ENCODE assay signal across 17 cellular contexts in genomic region chr6:25218346-25218745, GRCh38.
DNase-seq lines count a peak whose midpoint lies in the region; ATAC-seq, FAIRE-seq and TF ChIP-seq lines count a peak whose summit lies in the region.
"Had no signal": no experiment of that assay in that cellular context is flagged by ENCODE, and none has a peak within 500 bp of the region (broad histone marks: within the 10 kb centered on the region; RNA-seq: fewer than 3 reads in every experiment).

No MANE protein-coding gene starts in this region.

- ATAC-seq in activated T-cell treated with anti-CD3 and anti-CD28 coated beads, Interleukin-2, amount 50 U/mL, for 72 hours (replicated peaks in 1 of 2) = no peak
- ATAC-seq in GM21360 (IDR thresholded peaks at IDR 0.05; ENCODE audit: unreplicated experiment) = no peak
- ATAC-seq: mucosa of descending colon, Right ventricle myocardium inferior had no signal

- BruUV-seq in OCI-LY7 (replicated peaks; lab: Mats Ljungman, UMichigan) = no TSS peak

- no peaks in the 10 kb centered on the region for H3K27me3 Mint-ChIP-seq in activated T-cell treated with anti-CD3 and anti-CD28 coated beads, Interleukin-2, amount 50 U/mL, for 72 hours (ENCODE audit: low read depth)
- H3K27me3 Mint-ChIP-seq: CD4-positive, CD25-positive, alpha-beta regulatory T cell had no signal

- peaks cover 1% of the 10 kb centered on the region for H3K4me1 Mint-ChIP-seq in activated T-cell treated with anti-CD3 and anti-CD28 coated beads, Interleukin-2, amount 50 U/mL, for 72 hours (ENCODE audit: low read depth)

- POLR2A ChIA-PET in OCI-LY7 (lab: Charles Lee) = interaction anchor here (0.6 kb wide), 1 partner anchor 11 kb away, joined by 3 read pairs; no protein-coding TSS in a partner anchor

- dilution Hi-C loops in keratinocyte (cut with MboI; ENCODE audit: extremely low pct_ligation_motif_present, low sequenced_read_pairs) = no loop called here

- H3K79me2 ChIP-seq in keratinocyte (ENCODE audit: control insufficient read depth, insufficient read depth, low read length) (no peaks in the 10 kb centered on the region), OCI-LY7 (ENCODE audit: insufficient read depth, low read depth, low read length) (no peaks in the 10 kb centered on the region)

- H3K36me3 ChIP-seq in keratinocyte (ENCODE audit: control insufficient read depth in 2 of 2, extremely low read depth in 1 of 2, insufficient read depth in 2 of 2, low read length in 2 of 2) (no peaks in the 10 kb centered on the region), OCI-LY7 (ENCODE audit: insufficient read depth, low read length) (no peaks in the 10 kb centered on the region)
- H3K36me3 ChIP-seq: esophagus squamous epithelium, left ventricle myocardium inferior had no signal

- no peaks in the 10 kb centered on the region for H3K9me3 ChIP-seq in keratinocyte (ENCODE audit: control insufficient read depth, low read depth, low read length)
- no peaks in the 10 kb centered on the region for H3K9me3 ChIP-seq in OCI-LY7 (ENCODE audit: low read length)
- H3K9me3 ChIP-seq: esophagus squamous epithelium, left ventricle myocardium inferior, mucosa of descending colon had no signal

- H3K4me3 ChIP-seq in keratinocyte (ENCODE audit: control insufficient read depth in 2 of 3, extremely low read depth in 1 of 3, insufficient read depth in 2 of 3, low read depth in 1 of 3, low read length in 3 of 3) = peak overlapping the region in 2 of 3 experiments; percentile 9 to 41
- no peak overlapping the region for H3K4me3 ChIP-seq in OCI-LY7 (ENCODE audit: low read depth, low read length, poor library complexity, severe bottlenecking)
- H3K4me3 ChIP-seq: left ventricle myocardium inferior, mucosa of descending colon had no signal

- no peak for FAIRE-seq in keratinocyte (lab: Jason Lieb, UNC)

- peak in 1 of 3 experiments; percentile 12 for TF ChIP-seq CTCF in keratinocyte (optimal IDR thresholded peaks at IDR 0.05 in 1 of 3, IDR thresholded peaks at IDR 0.05 in 1 of 3, conservative IDR thresholded peaks at IDR 0.05 in 1 of 3; ENCODE audit: extremely low read depth in 1 of 3, insufficient read depth in 2 of 3, low read length in 3 of 3)
- no peak for TF ChIP-seq CTCF in OCI-LY7 (conservative IDR thresholded peaks at IDR 0.05; ENCODE audit: low read length)

- no peaks in the 10 kb centered on the region for H3K36me3 Mint-ChIP-seq in activated T-cell treated with anti-CD3 and anti-CD28 coated beads, Interleukin-2, amount 50 U/mL, for 72 hours (ENCODE audit: insufficient read depth in 2 of 2)
- H3K36me3 Mint-ChIP-seq: CD4-positive, CD25-positive, alpha-beta regulatory T cell had no signal

- no peaks in the 10 kb centered on the region for H3K9me2 ChIP-seq in OCI-LY7 (ENCODE audit: insufficient read depth, low read length)

- H3K27ac ChIP-seq in keratinocyte (ENCODE audit: control insufficient read depth, insufficient read depth, low read length) (peak overlapping the region; percentile 67), OCI-LY7 (ENCODE audit: low read depth, low read length, poor library complexity, severe bottlenecking) (no peak overlapping the region)
- H3K27ac ChIP-seq: left ventricle myocardium inferior had no signal

- intact Hi-C loops in OCI-LY7 (cut with micrococcal nuclease; ENCODE audit: unreplicated experiment) = no loop called here

- no peaks in the 10 kb centered on the region for H3K9me3 Mint-ChIP-seq in activated T-cell treated with anti-CD3 and anti-CD28 coated beads, Interleukin-2, amount 50 U/mL, for 72 hours

- no peak overlapping the region for H3K4me3 Mint-ChIP-seq in activated T-cell treated with anti-CD3 and anti-CD28 coated beads, Interleukin-2, amount 50 U/mL, for 72 hours
- H3K4me3 Mint-ChIP-seq: CD4-positive, CD25-positive, alpha-beta regulatory T cell had no signal

- H4K20me1 ChIP-seq in keratinocyte (ENCODE audit: control insufficient read depth, extremely low read depth, insufficient read depth, low read length) = no peaks in the 10 kb centered on the region
- no peaks in the 10 kb centered on the region for H4K20me1 ChIP-seq in OCI-LY7 (ENCODE audit: insufficient read depth, low read length)

- peak; percentile 11 for DNase-seq in activated naive CD4-positive, alpha-beta T cell treated with anti-CD3 and anti-CD28 coated beads, Interleukin-2, amount 50 U/mL, for 16 hours
- DNase-seq in activated naive CD4-positive, alpha-beta T cell treated with Interleukin-2 at 50 U/mL for 16 hours = no peak
- peak; percentile 65 for DNase-seq in NCI-H526 treated with DMSO at 0.1 percent for 48 hours (lab: John Stamatoyannopoulos, UW)
- no peak for DNase-seq in keratinocyte (ENCODE audit: low read depth, low spot score)
- DNase-seq in activated T-cell treated with anti-CD3 and anti-CD28 coated beads, Interleukin-2, amount 50 U/mL, for 72 hours = no peak
- no peak for DNase-seq in OCI-LY7 (ENCODE audit: low spot score)
- no peak for DNase-seq in SHP77 treated with DMSO at 0.1 percent for 48 hours (lab: John Stamatoyannopoulos, UW)
- DNase-seq: amygdala; caudate nucleus; CD4-positive, CD25-positive, alpha-beta regulatory T cell; esophagus squamous epithelium; left ventricle myocardium inferior; mucosa of descending colon; NCI-H226; stimulated activated CD8-positive, alpha-beta memory T cell treated with anti-CD3 and anti-CD28 coated beads, Interleukin-4, amount 100 ng/mL, for 48 hours had no signal

- H2AFZ ChIP-seq in keratinocyte (ENCODE audit: control insufficient read depth, low read length) = peak overlapping the region; percentile 92
- no peak overlapping the region for H2AFZ ChIP-seq in OCI-LY7 (ENCODE audit: low read length)

- CTCF ChIA-PET in OCI-LY7 (lab: Charles Lee; ENCODE audit: unreplicated experiment) = no interaction called here

- H3K9me1 ChIP-seq in keratinocyte (ENCODE audit: control insufficient read depth, extremely low read depth, insufficient read depth, low read length) = no peaks in the 10 kb centered on the region

- peaks cover 28% of the 10 kb centered on the region for H3K4me1 ChIP-seq in keratinocyte (ENCODE audit: control insufficient read depth, extremely low read depth, insufficient read depth, low read length)
- no peaks in the 10 kb centered on the region for H3K4me1 ChIP-seq in OCI-LY7 (ENCODE audit: insufficient read depth, low read length, poor library complexity, severe bottlenecking)

- no peak overlapping the region for H3K9ac ChIP-seq in keratinocyte (ENCODE audit: control insufficient read depth, extremely low read depth, insufficient read depth, low read length)

- H3K27me3 ChIP-seq in keratinocyte (ENCODE audit: control insufficient read depth, extremely low read depth, insufficient read depth, low read length) = no peaks in the 10 kb centered on the region
- H3K27me3 ChIP-seq: esophagus squamous epithelium had no signal

- H3K27ac Mint-ChIP-seq in activated T-cell treated with anti-CD3 and anti-CD28 coated beads, Interleukin-2, amount 50 U/mL, for 72 hours = no peak overlapping the region

- H3K4me2 ChIP-seq in keratinocyte (ENCODE audit: control insufficient read depth, extremely low read depth, insufficient read depth, low read depth, low read length) (peak overlapping the region; percentile 77), OCI-LY7 (ENCODE audit: low read length) (no peak overlapping the region)

Comparison
In these comparisons a context has a peak if more than half of its experiments do, and no peak if none do; other contexts are left out.
1. DNase-seq: peak in activated naive CD4-positive, alpha-beta T cell treated with anti-CD3 and anti-CD28 coated beads, Interleukin-2, amount 50 U/mL, for 16 hours (single experiment) and NCI-H526 treated with DMSO at 0.1 percent for 48 hours (single experiment); none in activated naive CD4-positive, alpha-beta T cell treated with Interleukin-2 at 50 U/mL for 16 hours (single experiment), keratinocyte (single experiment), activated T-cell treated with anti-CD3 and anti-CD28 coated beads, Interleukin-2, amount 50 U/mL, for 72 hours (0 of 2), OCI-LY7 (single experiment) and SHP77 treated with DMSO at 0.1 percent for 48 hours (single experiment).